Comparison of ENCODE assay signal across 2 cellular contexts in the genomic region with DNA sequence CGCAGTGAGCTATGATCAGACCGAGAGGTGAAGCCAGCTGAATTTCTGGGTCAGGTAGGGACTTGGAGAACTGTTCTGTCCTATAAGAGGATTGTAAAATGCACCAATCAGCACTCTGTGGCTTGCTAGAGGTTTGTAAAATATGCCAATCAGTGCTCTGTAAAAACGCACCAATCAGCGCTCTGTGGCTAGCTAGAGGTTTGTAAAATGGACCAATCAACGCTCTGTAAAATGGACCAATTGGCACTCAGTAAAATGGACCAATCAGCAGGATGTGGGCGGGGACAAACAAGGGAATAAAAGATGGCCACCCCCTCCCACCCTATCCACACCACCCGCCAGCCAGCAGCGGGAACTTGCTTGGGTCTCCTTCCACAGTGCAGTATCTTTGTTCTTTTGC.
TF ChIP-seq lines count a peak whose summit lies in the region.

No MANE protein-coding gene starts in this region.

TF ChIP-seq in HepG2, 621 proteins besides CTCF, POLR2A, EP300 and RAD21 (continued from another document):
- TF ChIP-seq, protein P1, sequence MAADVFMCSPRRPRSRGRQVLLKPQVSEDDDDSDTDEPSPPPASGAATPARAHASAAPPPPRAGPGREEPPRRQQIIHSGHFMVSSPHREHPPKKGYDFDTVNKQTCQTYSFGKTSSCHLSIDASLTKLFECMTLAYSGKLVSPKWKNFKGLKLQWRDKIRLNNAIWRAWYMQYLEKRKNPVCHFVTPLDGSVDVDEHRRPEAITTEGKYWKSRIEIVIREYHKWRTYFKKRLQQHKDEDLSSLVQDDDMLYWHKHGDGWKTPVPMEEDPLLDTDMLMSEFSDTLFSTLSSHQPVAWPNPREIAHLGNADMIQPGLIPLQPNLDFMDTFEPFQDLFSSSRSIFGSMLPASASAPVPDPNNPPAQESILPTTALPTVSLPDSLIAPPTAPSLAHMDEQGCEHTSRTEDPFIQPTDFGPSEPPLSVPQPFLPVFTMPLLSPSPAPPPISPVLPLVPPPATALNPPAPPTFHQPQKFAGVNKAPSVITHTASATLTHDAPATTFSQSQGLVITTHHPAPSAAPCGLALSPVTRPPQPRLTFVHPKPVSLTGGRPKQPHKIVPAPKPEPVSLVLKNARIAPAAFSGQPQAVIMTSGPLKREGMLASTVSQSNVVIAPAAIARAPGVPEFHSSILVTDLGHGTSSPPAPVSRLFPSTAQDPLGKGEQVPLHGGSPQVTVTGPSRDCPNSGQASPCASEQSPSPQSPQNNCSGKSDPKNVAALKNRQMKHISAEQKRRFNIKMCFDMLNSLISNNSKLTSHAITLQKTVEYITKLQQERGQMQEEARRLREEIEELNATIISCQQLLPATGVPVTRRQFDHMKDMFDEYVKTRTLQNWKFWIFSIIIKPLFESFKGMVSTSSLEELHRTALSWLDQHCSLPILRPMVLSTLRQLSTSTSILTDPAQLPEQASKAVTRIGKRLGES (CRISPR knock-in tag; IDR thresholded peaks at IDR 0.05; ENCODE audit: borderline replicate concordance), result no peak
- 0 out of 2 replicates have a peak, but pooled peaks have one; percentile 13 for TF ChIP-seq MAFF (IDR thresholded peaks at IDR 0.05; ENCODE audit: low read depth, low read length)
- TF ChIP-seq, protein P2, sequence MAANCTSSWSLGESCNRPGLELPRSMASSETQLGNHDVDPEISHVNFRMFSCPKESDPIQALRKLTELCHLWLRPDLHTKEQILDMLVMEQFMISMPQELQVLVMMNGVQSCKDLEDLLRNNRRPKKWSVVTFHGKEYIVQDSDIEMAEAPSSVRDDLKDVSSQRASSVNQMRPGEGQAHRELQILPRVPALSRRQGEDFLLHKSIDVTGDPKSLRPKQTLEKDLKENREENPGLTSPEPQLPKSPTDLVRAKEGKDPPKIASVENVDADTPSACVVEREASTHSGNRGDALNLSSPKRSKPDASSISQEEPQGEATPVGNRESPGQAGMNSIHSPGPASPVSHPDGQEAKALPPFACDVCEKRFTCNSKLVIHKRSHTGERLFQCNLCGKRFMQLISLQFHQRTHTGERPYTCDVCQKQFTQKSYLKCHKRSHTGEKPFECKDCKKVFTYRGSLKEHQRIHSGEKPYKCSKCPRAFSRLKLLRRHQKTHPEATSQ (CRISPR knock-in tag; IDR thresholded peaks at IDR 0.05; ENCODE audit: borderline replicate concordance), result no peak
- no peak for TF ChIP-seq SP5 (CRISPR knock-in tag; IDR thresholded peaks at IDR 0.05; ENCODE audit: borderline replicate concordance, low read depth)
- TF ChIP-seq ZNF317 (CRISPR knock-in tag; IDR thresholded peaks at IDR 0.05), result no peak
- TF ChIP-seq SRF (IDR thresholded peaks at IDR 0.05; ENCODE audit: low read depth, low read length), result no peak
- no peak for TF ChIP-seq WIZ (CRISPR knock-in tag; IDR thresholded peaks at IDR 0.05)

TF ChIP-seq in K562, 482 proteins besides CTCF, POLR2A, EP300 and RAD21 (continued from another document):
- TF ChIP-seq ZBTB11 (CRISPR knock-in tag; IDR thresholded peaks at IDR 0.05) (no peak), FIP1L1 (IDR thresholded peaks at IDR 0.05; ENCODE audit: low read depth, low read length, poor library complexity, severe bottlenecking) (no peak), FOS (IDR thresholded peaks at IDR 0.05; ENCODE audit: extremely low read depth, insufficient read length) (peak; percentile 20), NFATC3 (IDR thresholded peaks at IDR 0.05) (no peak), SIRT6 (IDR thresholded peaks at IDR 0.05; ENCODE audit: low read depth, low read length) (no peak), NCOA4 (IDR thresholded peaks at IDR 0.05; ENCODE audit: partially characterized antibody) (no peak), ZNF589 (CRISPR knock-in tag; IDR thresholded peaks at IDR 0.05; ENCODE audit: low read depth) (no peak), TAF15 (IDR thresholded peaks at IDR 0.05; ENCODE audit: low read depth, low read length) (no peak), RAD51 (IDR thresholded peaks at IDR 0.05; ENCODE audit: borderline replicate concordance, low read depth) (no peak), HSF4 (CRISPR knock-in tag; IDR thresholded peaks at IDR 0.05; ENCODE audit: borderline replicate concordance) (no peak), MGA (IDR thresholded peaks at IDR 0.05) (no peak), YY1 (IDR thresholded peaks at IDR 0.05; ENCODE audit: borderline replicate concordance in 1 of 3, control insufficient read depth in 1 of 3, extremely low read depth in 1 of 3, insufficient read depth in 3 of 3, insufficient read length in 1 of 3, insufficient replicate concordance in 2 of 3, low read depth in 1 of 3, low read length in 2 of 3) (peak in 1 of 3 experiments; percentile 47), HDGF (IDR thresholded peaks at IDR 0.05) (no peak), RBM25 (IDR thresholded peaks at IDR 0.05; ENCODE audit: low read depth, low read length, severe bottlenecking) (peak; percentile 19), TRIM28 (IDR thresholded peaks at IDR 0.05) (no peak), CC2D1A (IDR thresholded peaks at IDR 0.05) (peak; percentile 23; the same call in 1 of the 2 replicates), TCF7L2 (IDR thresholded peaks at IDR 0.05; ENCODE audit: low read depth, low read length) (no peak), ZNF384 (IDR thresholded peaks at IDR 0.05; ENCODE audit: low read depth, low read length) (no peak), MIER1 (IDR thresholded peaks at IDR 0.05; ENCODE audit: low read depth) (no peak), TAF9B (IDR thresholded peaks at IDR 0.05; ENCODE audit: partially characterized antibody) (no peak), TAL1 (IDR thresholded peaks at IDR 0.05) (no peak), ZNF785 (CRISPR knock-in tag; IDR thresholded peaks at IDR 0.05) (no peak), ZNF165 (CRISPR knock-in tag; IDR thresholded peaks at IDR 0.05; ENCODE audit: borderline replicate concordance) (no peak), NFYB (IDR thresholded peaks at IDR 0.05; ENCODE audit: extremely low read depth, insufficient read length) (peak; percentile 94)
- TF ChIP-seq, protein P3, sequence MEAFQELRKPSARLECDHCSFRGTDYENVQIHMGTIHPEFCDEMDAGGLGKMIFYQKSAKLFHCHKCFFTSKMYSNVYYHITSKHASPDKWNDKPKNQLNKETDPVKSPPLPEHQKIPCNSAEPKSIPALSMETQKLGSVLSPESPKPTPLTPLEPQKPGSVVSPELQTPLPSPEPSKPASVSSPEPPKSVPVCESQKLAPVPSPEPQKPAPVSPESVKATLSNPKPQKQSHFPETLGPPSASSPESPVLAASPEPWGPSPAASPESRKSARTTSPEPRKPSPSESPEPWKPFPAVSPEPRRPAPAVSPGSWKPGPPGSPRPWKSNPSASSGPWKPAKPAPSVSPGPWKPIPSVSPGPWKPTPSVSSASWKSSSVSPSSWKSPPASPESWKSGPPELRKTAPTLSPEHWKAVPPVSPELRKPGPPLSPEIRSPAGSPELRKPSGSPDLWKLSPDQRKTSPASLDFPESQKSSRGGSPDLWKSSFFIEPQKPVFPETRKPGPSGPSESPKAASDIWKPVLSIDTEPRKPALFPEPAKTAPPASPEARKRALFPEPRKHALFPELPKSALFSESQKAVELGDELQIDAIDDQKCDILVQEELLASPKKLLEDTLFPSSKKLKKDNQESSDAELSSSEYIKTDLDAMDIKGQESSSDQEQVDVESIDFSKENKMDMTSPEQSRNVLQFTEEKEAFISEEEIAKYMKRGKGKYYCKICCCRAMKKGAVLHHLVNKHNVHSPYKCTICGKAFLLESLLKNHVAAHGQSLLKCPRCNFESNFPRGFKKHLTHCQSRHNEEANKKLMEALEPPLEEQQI (IDR thresholded peaks at IDR 0.05), result 0 out of 2 replicates have a peak, but pooled peaks have one; percentile 24
- TF ChIP-seq, protein P4, sequence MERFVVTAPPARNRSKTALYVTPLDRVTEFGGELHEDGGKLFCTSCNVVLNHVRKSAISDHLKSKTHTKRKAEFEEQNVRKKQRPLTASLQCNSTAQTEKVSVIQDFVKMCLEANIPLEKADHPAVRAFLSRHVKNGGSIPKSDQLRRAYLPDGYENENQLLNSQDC (CRISPR knock-in tag; IDR thresholded peaks at IDR 0.05), result no peak
